Comparison of ENCODE assay signal across 10 cellular contexts in genomic region chrX:47196098-47196497, GRCh38. TPM values are rescaled to one million over a fixed set of nuclear protein-coding genes. Genes with fewer than 3 reads are reported as not detected.
DNase-seq lines count a peak whose midpoint lies in the region; ATAC-seq and TF ChIP-seq lines count a peak whose summit lies in the region.
"Had no signal": no experiment of that assay in that cellular context is flagged by ENCODE, and none has a peak within 500 bp of the region (broad histone marks: within the 10 kb centered on the region; RNA-seq: fewer than 3 reads in every experiment).

No MANE protein-coding gene starts in this region.

- peak overlapping the region; percentile 82 for H3K27ac Mint-ChIP-seq in activated CD4-positive, alpha-beta T cell treated with anti-CD3 and anti-CD28 coated beads, Interleukin-2, amount 10 ng/mL, durations not matched to agents 24 days and 14 days
- no peak overlapping the region for H3K27ac Mint-ChIP-seq in activated B cell treated with CpG ODN at 0.5 μM for 24 hours
- peak overlapping the region; percentile 92 for H3K27ac Mint-ChIP-seq in stimulated activated effector memory CD8-positive, alpha-beta T cell treated with anti-CD3 and anti-CD28 coated beads, Interleukin-12 subunit alpha, Interleukin-12 subunit beta, amount 100 ng/mL, for 72 hours

- H3K36me3 Mint-ChIP-seq in activated CD4-positive, alpha-beta T cell treated with anti-CD3 and anti-CD28 coated beads, Interleukin-2, amount 10 ng/mL, durations not matched to agents 24 days and 14 days (ENCODE audit: low read depth) = peaks cover 49% of the 10 kb centered on the region
- H3K36me3 Mint-ChIP-seq in activated B cell treated with CpG ODN at 0.5 μM for 24 hours (ENCODE audit: low read depth) = peaks cover 40% of the 10 kb centered on the region
- peaks cover 69% of the 10 kb centered on the region for H3K36me3 Mint-ChIP-seq in stimulated activated effector memory CD8-positive, alpha-beta T cell treated with anti-CD3 and anti-CD28 coated beads, Interleukin-12 subunit alpha, Interleukin-12 subunit beta, amount 100 ng/mL, for 72 hours

- intact Hi-C loops in activated CD4-positive, alpha-beta T cell treated with anti-CD3 and anti-CD28 coated beads, Interleukin-2, amount 10 ng/mL, durations not matched to agents 24 days and 14 days (cut with micrococcal nuclease) = loop anchor here (10.0 kb wide), 1 partner anchor 459 kb away; the partner anchor contains the start of genes ELK1 and UXT
- intact Hi-C loops in activated B cell treated with CpG ODN at 0.5 μM for 24 hours (cut with micrococcal nuclease) = no loop called here

- H3K27me3 Mint-ChIP-seq in activated CD4-positive, alpha-beta T cell treated with anti-CD3 and anti-CD28 coated beads, Interleukin-2, amount 10 ng/mL, durations not matched to agents 24 days and 14 days = no peaks in the 10 kb centered on the region
- H3K27me3 Mint-ChIP-seq in activated B cell treated with CpG ODN at 0.5 μM for 24 hours = no peaks in the 10 kb centered on the region

- H3K4me3 Mint-ChIP-seq in activated CD4-positive, alpha-beta T cell treated with anti-CD3 and anti-CD28 coated beads, Interleukin-2, amount 10 ng/mL, durations not matched to agents 24 days and 14 days = peak overlapping the region; percentile 94
- H3K4me3 Mint-ChIP-seq in activated B cell treated with CpG ODN at 0.5 μM for 24 hours = peak overlapping the region; percentile 62
- peak overlapping the region; percentile 97 for H3K4me3 Mint-ChIP-seq in stimulated activated effector memory CD8-positive, alpha-beta T cell treated with anti-CD3 and anti-CD28 coated beads, Interleukin-12 subunit alpha, Interleukin-12 subunit beta, amount 100 ng/mL, for 72 hours

- POLR2A ChIA-PET in activated B cell treated with CpG ODN at 0.5 μM for 24 hours (lab: Charles Lee) = no interaction called here

- no peak for ATAC-seq in activated B cell treated with CpG ODN at 0.5 μM for 24 hours (ENCODE audit: low read depth)
- ATAC-seq in stimulated activated effector memory CD8-positive, alpha-beta T cell treated with anti-CD3 and anti-CD28 coated beads, Interleukin-12 subunit alpha, Interleukin-12 subunit beta, amount 100 ng/mL, for 72 hours = no peak

- peak overlapping the region; percentile 27 for H3K4me3 ChIP-seq in foreskin fibroblast (ENCODE audit: low read depth in 1 of 2, low read length in 2 of 2)

- DNase-seq in activated CD4-positive, alpha-beta T cell treated with anti-CD3 and anti-CD28 coated beads, Interleukin-2, amount 10 ng/mL, durations not matched to agents 24 days and 14 days = no peak
- no peak for DNase-seq in activated CD4-positive, alpha-beta T cell treated with anti-CD3 and anti-CD28 coated beads, Interleukin-2, amount 50 U/mL, for 48 hours
- DNase-seq in activated B cell treated with CpG ODN at 0.5 μM for 24 hours = no peak
- DNase-seq in foreskin fibroblast = no peak
- DNase-seq in stimulated activated effector memory CD8-positive, alpha-beta T cell treated with anti-CD3 and anti-CD28 coated beads, Interleukin-12 subunit alpha, Interleukin-12 subunit beta, amount 100 ng/mL, for 72 hours (ENCODE audit: low spot score in 2 of 2) = no peak
- no peak for DNase-seq in hypothalamus (lab: John Stamatoyannopoulos, UW)
- DNase-seq in mesenteric fat pad (ENCODE audit: low spot score) = no peak
- no peak for DNase-seq in COLO829 (ENCODE audit: low spot score)
- DNase-seq: NCI-H187, T1000 had no signal

- no peak for TF ChIP-seq CTCF in activated B cell treated with CpG ODN at 0.5 μM for 24 hours (IDR thresholded peaks at IDR 0.05)
- TF ChIP-seq CTCF in foreskin fibroblast (IDR thresholded peaks at IDR 0.05; ENCODE audit: low read depth, low read length) = no peak

- CTCF ChIA-PET in activated B cell treated with CpG ODN at 0.5 μM for 24 hours (lab: Charles Lee) = interaction anchor here (1.0 to 2.9 kb wide), 2 partner anchors 22 to 188 kb away, joined by 3 to 12 read pairs; no protein-coding TSS in a partner anchor

- no peaks in the 10 kb centered on the region for H3K9me3 Mint-ChIP-seq in activated CD4-positive, alpha-beta T cell treated with anti-CD3 and anti-CD28 coated beads, Interleukin-2, amount 10 ng/mL, durations not matched to agents 24 days and 14 days
- H3K9me3 Mint-ChIP-seq in activated B cell treated with CpG ODN at 0.5 μM for 24 hours = no peaks in the 10 kb centered on the region
- H3K9me3 Mint-ChIP-seq in stimulated activated effector memory CD8-positive, alpha-beta T cell treated with anti-CD3 and anti-CD28 coated beads, Interleukin-12 subunit alpha, Interleukin-12 subunit beta, amount 100 ng/mL, for 72 hours = no peaks in the 10 kb centered on the region

- peaks cover 29% of the 10 kb centered on the region for H3K4me1 Mint-ChIP-seq in activated CD4-positive, alpha-beta T cell treated with anti-CD3 and anti-CD28 coated beads, Interleukin-2, amount 10 ng/mL, durations not matched to agents 24 days and 14 days
- H3K4me1 Mint-ChIP-seq in activated B cell treated with CpG ODN at 0.5 μM for 24 hours = peaks cover 50% of the 10 kb centered on the region
- peaks cover 44% of the 10 kb centered on the region for H3K4me1 Mint-ChIP-seq in stimulated activated effector memory CD8-positive, alpha-beta T cell treated with anti-CD3 and anti-CD28 coated beads, Interleukin-12 subunit alpha, Interleukin-12 subunit beta, amount 100 ng/mL, for 72 hours

RNA-seq across cellular contexts. Expression of gene UBA1, which starts 2.5 kb away (rescaled TPM):
- total RNA-seq in activated CD4-positive, alpha-beta T cell treated with anti-CD3 and anti-CD28 coated beads, Interleukin-2, amount 10 ng/mL, durations not matched to agents 24 days and 14 days = 233 and 246 TPM in 2 replicates
- 229 and 235 TPM in 2 replicates for total RNA-seq in activated B cell treated with CpG ODN at 0.5 μM for 24 hours
- 189 TPM for total RNA-seq in mesenteric fat pad

RNA-seq across cellular contexts. Expression of gene CDK16, which starts 22.4 kb away (rescaled TPM):
- total RNA-seq in activated CD4-positive, alpha-beta T cell treated with anti-CD3 and anti-CD28 coated beads, Interleukin-2, amount 10 ng/mL, durations not matched to agents 24 days and 14 days = 66.3 and 70.2 TPM in 2 replicates
- total RNA-seq in activated B cell treated with CpG ODN at 0.5 μM for 24 hours (45.0 and 49.0 TPM in 2 replicates), mesenteric fat pad (80.6 TPM)

RNA-seq across cellular contexts. Expression of gene USP11, which starts 36.7 kb away (rescaled TPM):
- total RNA-seq in activated CD4-positive, alpha-beta T cell treated with anti-CD3 and anti-CD28 coated beads, Interleukin-2, amount 10 ng/mL, durations not matched to agents 24 days and 14 days = 25.9 and 27.3 TPM in 2 replicates
- total RNA-seq in activated B cell treated with CpG ODN at 0.5 μM for 24 hours (84.3 and 89.2 TPM in 2 replicates), mesenteric fat pad (42.2 TPM)

RNA-seq across cellular contexts. Expression of gene RBM10, which starts 51.1 kb away (rescaled TPM):
- total RNA-seq in activated CD4-positive, alpha-beta T cell treated with anti-CD3 and anti-CD28 coated beads, Interleukin-2, amount 10 ng/mL, durations not matched to agents 24 days and 14 days = 64.3 and 64.6 TPM in 2 replicates
- 54.9 and 55.6 TPM in 2 replicates for total RNA-seq in activated B cell treated with CpG ODN at 0.5 μM for 24 hours
- total RNA-seq in mesenteric fat pad = 23.6 TPM

RNA-seq across cellular contexts. Expression of gene NDUFB11, which starts 51.6 kb away (rescaled TPM):
- total RNA-seq in activated CD4-positive, alpha-beta T cell treated with anti-CD3 and anti-CD28 coated beads, Interleukin-2, amount 10 ng/mL, durations not matched to agents 24 days and 14 days = 86.8 and 89.5 TPM in 2 replicates
- total RNA-seq in activated B cell treated with CpG ODN at 0.5 μM for 24 hours = 73.3 and 88.0 TPM in 2 replicates
- 58.6 TPM for total RNA-seq in mesenteric fat pad
